ENCODE assay signal across 1 cellular context in genomic region chr12:52980773-52981423, GRCh38.
TF ChIP-seq lines count a peak whose summit lies in the region.

No MANE protein-coding gene starts in this region.

TF ChIP-seq in SK-N-SH, 30 proteins besides CTCF, POLR2A, EP300 and RAD21 (continued from another document):
- TF ChIP-seq REST (IDR thresholded peaks at IDR 0.05; ENCODE audit: low read depth, low read length) (0 out of 2 replicates have a peak, but pooled peaks have one; percentile 8), RFX5 (IDR thresholded peaks at IDR 0.05; ENCODE audit: low read length) (no peak), SIN3A (IDR thresholded peaks at IDR 0.05; ENCODE audit: borderline replicate concordance, low read depth, low read length) (no peak), TEAD4 (IDR thresholded peaks at IDR 0.05; ENCODE audit: borderline replicate concordance, insufficient read depth) (no peak), USF1 (IDR thresholded peaks at IDR 0.05; ENCODE audit: borderline replicate concordance, low read depth) (no peak)
